7 cellular contexts compared by ENCODE assay signal in genomic region chr1:156090822-156091188, GRCh38. TPM values are rescaled to one million over a fixed set of nuclear protein-coding genes. Genes with fewer than 3 reads are reported as not detected.
DNase-seq lines count a peak whose midpoint lies in the region; TF ChIP-seq lines count a peak whose summit lies in the region.

No MANE protein-coding gene starts in this region.

- intact Hi-C loops in activated T-helper 1 cell treated with anti-CD3 and anti-CD28 coated beads, Interleukin-12 subunit alpha, Interleukin-12 subunit beta, Interleukin-2, Interleukin-4 antibody, amounts not matched to agents 30 ng/mL and 10 ng/mL and 1 ng/mL, durations not matched to agents 14 hours and 24 hours and 36 hours (cut with micrococcal nuclease) = loop anchor here (1.0 kb wide), 3 partner anchors 39 to 228 kb away; no protein-coding TSS in a partner anchor

- H3K4me1 Mint-ChIP-seq in activated T-helper 1 cell treated with anti-CD3 and anti-CD28 coated beads, Interleukin-12 subunit alpha, Interleukin-12 subunit beta, Interleukin-2, Interleukin-4 antibody, amounts not matched to agents 30 ng/mL and 10 ng/mL and 1 ng/mL, durations not matched to agents 14 hours and 24 hours and 36 hours (ENCODE audit: low read depth) = peaks cover 3% of the 10 kb centered on the region

- peaks cover 0 to 10% of the 10 kb centered on the region in 2 experiments for H3K4me1 ChIP-seq in neutrophil (ENCODE audit: control insufficient read depth in 1 of 2, insufficient read depth in 1 of 2, low read depth in 1 of 2, low read length in 1 of 2)
- H3K4me1 ChIP-seq in suprapubic skin = peaks cover 12% of the 10 kb centered on the region

- H3K9me3 Mint-ChIP-seq in activated T-helper 1 cell treated with anti-CD3 and anti-CD28 coated beads, Interleukin-12 subunit alpha, Interleukin-12 subunit beta, Interleukin-2, Interleukin-4 antibody, amounts not matched to agents 30 ng/mL and 10 ng/mL and 1 ng/mL, durations not matched to agents 14 hours and 24 hours and 36 hours = no peaks in the 10 kb centered on the region

- no peaks in the 10 kb centered on the region for H3K36me3 ChIP-seq in neutrophil
- no peaks in the 10 kb centered on the region for H3K36me3 ChIP-seq in suprapubic skin

- no peak for TF ChIP-seq POLR2A in suprapubic skin (IDR thresholded peaks at IDR 0.05)

- H3K27ac ChIP-seq in neutrophil (no peak overlapping the region), suprapubic skin (no peak overlapping the region)

- H3K36me3 Mint-ChIP-seq in activated T-helper 1 cell treated with anti-CD3 and anti-CD28 coated beads, Interleukin-12 subunit alpha, Interleukin-12 subunit beta, Interleukin-2, Interleukin-4 antibody, amounts not matched to agents 30 ng/mL and 10 ng/mL and 1 ng/mL, durations not matched to agents 14 hours and 24 hours and 36 hours (ENCODE audit: low read depth) = no peaks in the 10 kb centered on the region

- H3K4me3 Mint-ChIP-seq in activated T-helper 1 cell treated with anti-CD3 and anti-CD28 coated beads, Interleukin-12 subunit alpha, Interleukin-12 subunit beta, Interleukin-2, Interleukin-4 antibody, amounts not matched to agents 30 ng/mL and 10 ng/mL and 1 ng/mL, durations not matched to agents 14 hours and 24 hours and 36 hours = no peak overlapping the region

- in situ Hi-C loops in GM13976 (cut with MboI; ENCODE audit: low sequenced_read_pairs, unreplicated experiment) = loop anchor here (5.0 to 10.0 kb wide), 2 partner anchors 41 to 134 kb away; no protein-coding TSS in a partner anchor

- peak; percentile 59 for TF ChIP-seq CTCF in GM13976 (IDR thresholded peaks at IDR 0.05; ENCODE audit: borderline replicate concordance, control extremely low read depth, extremely low read depth, insufficient read depth, missing control alignments)
- TF ChIP-seq CTCF in fibroblast of pulmonary artery (IDR thresholded peaks at IDR 0.05; ENCODE audit: low read length, missing control alignments) = peak; percentile 61
- peak; percentile 66 for TF ChIP-seq CTCF in neutrophil (IDR thresholded peaks at IDR 0.05)
- TF ChIP-seq CTCF in suprapubic skin (IDR thresholded peaks at IDR 0.05) = peak; percentile 63 to 81

- DNase-seq in GM13976 (ENCODE audit: low spot score) = peak; percentile 86
- peak; percentile 58 to 71 for DNase-seq in Kasumi-1 (lab: John Stamatoyannopoulos, UW)
- peak; percentile 95 for DNase-seq in RPMI8226
- DNase-seq in activated T-helper 1 cell treated with anti-CD3 and anti-CD28 coated beads, Interleukin-12 subunit alpha, Interleukin-12 subunit beta, Interleukin-2, Interleukin-4 antibody, amounts not matched to agents 30 ng/mL and 10 ng/mL and 1 ng/mL, durations not matched to agents 14 hours and 24 hours and 36 hours (ENCODE audit: low spot score) = peak; percentile 76
- peak; percentile 84 for DNase-seq in fibroblast of pulmonary artery (ENCODE audit: low read depth)
- DNase-seq in suprapubic skin (ENCODE audit: low spot score in 2 of 2) = peak; percentile 93 to 94

- no peak overlapping the region for H3K4me3 ChIP-seq in fibroblast of pulmonary artery (replicated peaks; ENCODE audit: low read depth, low read length)
- H3K4me3 ChIP-seq in neutrophil (ENCODE audit: low read depth in 1 of 2, low read length in 1 of 2) = no peak overlapping the region
- H3K4me3 ChIP-seq in suprapubic skin = no peak overlapping the region

- H3K9me3 ChIP-seq in neutrophil = no peaks in the 10 kb centered on the region
- H3K9me3 ChIP-seq in suprapubic skin = no peaks in the 10 kb centered on the region

- TF ChIP-seq EP300 in suprapubic skin (IDR thresholded peaks at IDR 0.05) = no peak

- H3K27ac Mint-ChIP-seq in activated T-helper 1 cell treated with anti-CD3 and anti-CD28 coated beads, Interleukin-12 subunit alpha, Interleukin-12 subunit beta, Interleukin-2, Interleukin-4 antibody, amounts not matched to agents 30 ng/mL and 10 ng/mL and 1 ng/mL, durations not matched to agents 14 hours and 24 hours and 36 hours = no peak overlapping the region

- 17% methylated on average over 8 of the region's 14 CpGs for WGBS in suprapubic skin

- H3K27me3 ChIP-seq in neutrophil (peaks cover 44% of the 10 kb centered on the region), suprapubic skin (no peaks in the 10 kb centered on the region)

- H3K27me3 Mint-ChIP-seq in activated T-helper 1 cell treated with anti-CD3 and anti-CD28 coated beads, Interleukin-12 subunit alpha, Interleukin-12 subunit beta, Interleukin-2, Interleukin-4 antibody, amounts not matched to agents 30 ng/mL and 10 ng/mL and 1 ng/mL, durations not matched to agents 14 hours and 24 hours and 36 hours (ENCODE audit: insufficient read depth) = peaks cover 39% of the 10 kb centered on the region

RNA-seq across cellular contexts. Expression of gene MEX3A, which starts 8.5 kb away (rescaled TPM):
- total RNA-seq in activated T-helper 1 cell treated with anti-CD3 and anti-CD28 coated beads, Interleukin-12 subunit alpha, Interleukin-12 subunit beta, Interleukin-2, Interleukin-4 antibody, amounts not matched to agents 30 ng/mL and 10 ng/mL and 1 ng/mL, durations not matched to agents 14 hours and 24 hours and 36 hours = 0.27 and 0.41 TPM in 2 replicates
- 1 to 10 TPM in 2 of 4 donors, under 1 TPM in 2; 0.42 to 2.7 (median 1.0) TPM for total RNA-seq in suprapubic skin

RNA-seq across cellular contexts. Expression of gene LMNA, which starts 23.7 kb away (rescaled TPM):
- 80.1 and 84.1 TPM in 2 replicates for total RNA-seq in activated T-helper 1 cell treated with anti-CD3 and anti-CD28 coated beads, Interleukin-12 subunit alpha, Interleukin-12 subunit beta, Interleukin-2, Interleukin-4 antibody, amounts not matched to agents 30 ng/mL and 10 ng/mL and 1 ng/mL, durations not matched to agents 14 hours and 24 hours and 36 hours
- total RNA-seq in suprapubic skin = 100 to 1,000 TPM; 574 to 977 (median 714) TPM

RNA-seq across cellular contexts. Expression of gene RAB25, which starts 29.8 kb away (rescaled TPM):
- total RNA-seq in activated T-helper 1 cell treated with anti-CD3 and anti-CD28 coated beads, Interleukin-12 subunit alpha, Interleukin-12 subunit beta, Interleukin-2, Interleukin-4 antibody, amounts not matched to agents 30 ng/mL and 10 ng/mL and 1 ng/mL, durations not matched to agents 14 hours and 24 hours and 36 hours = 0.18 TPM in 1 of 2 replicates, not detected in the other
- 100 to 1,000 TPM; 150 to 284 (median 205) TPM for total RNA-seq in suprapubic skin

RNA-seq across cellular contexts. Expression of gene LAMTOR2, which starts 36.2 kb away (rescaled TPM):
- total RNA-seq in activated T-helper 1 cell treated with anti-CD3 and anti-CD28 coated beads, Interleukin-12 subunit alpha, Interleukin-12 subunit beta, Interleukin-2, Interleukin-4 antibody, amounts not matched to agents 30 ng/mL and 10 ng/mL and 1 ng/mL, durations not matched to agents 14 hours and 24 hours and 36 hours = 66.8 and 67.1 TPM in 2 replicates
- total RNA-seq in suprapubic skin = 10 to 100 TPM; 27.3 to 66.6 (median 57.7) TPM

RNA-seq across cellular contexts. Expression of gene UBQLN4, which starts 37.2 kb away (rescaled TPM):
- 59.5 and 64.5 TPM in 2 replicates for total RNA-seq in activated T-helper 1 cell treated with anti-CD3 and anti-CD28 coated beads, Interleukin-12 subunit alpha, Interleukin-12 subunit beta, Interleukin-2, Interleukin-4 antibody, amounts not matched to agents 30 ng/mL and 10 ng/mL and 1 ng/mL, durations not matched to agents 14 hours and 24 hours and 36 hours
- 10 to 100 TPM; 32.7 to 42.7 (median 39.8) TPM for total RNA-seq in suprapubic skin

Comparison
In these comparisons a context has a peak if more than half of its experiments do, and no peak if none do; other contexts are left out.
1. RNA of gene RAB25, which starts 29.8 kb away (total RNA-seq): 150 to 284 TPM in suprapubic skin; 0.18 TPM in activated T-helper 1 cell treated with anti-CD3 and anti-CD28 coated beads, Interleukin-12 subunit alpha, Interleukin-12 subunit beta, Interleukin-2, Interleukin-4 antibody, amounts not matched to agents 30 ng/mL and 10 ng/mL and 1 ng/mL, durations not matched to agents 14 hours and 24 hours and 36 hours; every median in the first group is over 100 times any median in the second.
2. Peak in every context shown above with its lines, with median percentiles within 50 percentile points of each other: DNase-seq and CTCF ChIP-seq.